ENCODE assay signal across 1 cellular context in genomic region chrX:130080791-130081367, GRCh38.
TF ChIP-seq lines count a peak whose summit lies in the region.

No MANE protein-coding gene starts in this region.

TF ChIP-seq in GM12878, 131 proteins besides CTCF, POLR2A, EP300 and RAD21:
- TF ChIP-seq POLR2AphosphoS2 (IDR thresholded peaks at IDR 0.05; ENCODE audit: low read depth, low read length) (no peak), NR2F1 (conservative IDR thresholded peaks at IDR 0.05) (no peak), ZNF207 (IDR thresholded peaks at IDR 0.05; ENCODE audit: borderline replicate concordance) (no peak), TARDBP (IDR thresholded peaks at IDR 0.05; ENCODE audit: borderline replicate concordance) (no peak), CBX5 (IDR thresholded peaks at IDR 0.05; ENCODE audit: low read depth) (no peak), ZNF687 (IDR thresholded peaks at IDR 0.05) (no peak), HDAC2 (IDR thresholded peaks at IDR 0.05) (no peak), SUZ12 (IDR thresholded peaks at IDR 0.05; ENCODE audit: unreplicated experiment) (no peak), EED (IDR thresholded peaks at IDR 0.05; ENCODE audit: low read depth) (no peak), RB1 (IDR thresholded peaks at IDR 0.05; ENCODE audit: borderline replicate concordance) (no peak), TBL1XR1 (IDR thresholded peaks at IDR 0.05; ENCODE audit: low read depth, low read length) (no peak), NR2C2 (IDR thresholded peaks at IDR 0.05; ENCODE audit: borderline replicate concordance, control insufficient read depth, insufficient read length, low read depth) (no peak), ZNF24 (IDR thresholded peaks at IDR 0.05) (no peak), IRF4 (IDR thresholded peaks at IDR 0.05; ENCODE audit: low read depth, low read length) (no peak), ZBTB33 (IDR thresholded peaks at IDR 0.05) (no peak)
- TF ChIP-seq, protein P1, sequence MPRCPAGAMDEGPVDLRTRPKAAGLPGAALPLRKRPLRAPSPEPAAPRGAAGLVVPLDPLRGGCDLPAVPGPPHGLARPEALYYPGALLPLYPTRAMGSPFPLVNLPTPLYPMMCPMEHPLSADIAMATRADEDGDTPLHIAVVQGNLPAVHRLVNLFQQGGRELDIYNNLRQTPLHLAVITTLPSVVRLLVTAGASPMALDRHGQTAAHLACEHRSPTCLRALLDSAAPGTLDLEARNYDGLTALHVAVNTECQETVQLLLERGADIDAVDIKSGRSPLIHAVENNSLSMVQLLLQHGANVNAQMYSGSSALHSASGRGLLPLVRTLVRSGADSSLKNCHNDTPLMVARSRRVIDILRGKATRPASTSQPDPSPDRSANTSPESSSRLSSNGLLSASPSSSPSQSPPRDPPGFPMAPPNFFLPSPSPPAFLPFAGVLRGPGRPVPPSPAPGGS (IDR thresholded peaks at IDR 0.05; ENCODE audit: borderline replicate concordance, insufficient read depth, low read depth, low read length, poor library complexity, severe bottlenecking): no peak
- TF ChIP-seq, protein P2, sequence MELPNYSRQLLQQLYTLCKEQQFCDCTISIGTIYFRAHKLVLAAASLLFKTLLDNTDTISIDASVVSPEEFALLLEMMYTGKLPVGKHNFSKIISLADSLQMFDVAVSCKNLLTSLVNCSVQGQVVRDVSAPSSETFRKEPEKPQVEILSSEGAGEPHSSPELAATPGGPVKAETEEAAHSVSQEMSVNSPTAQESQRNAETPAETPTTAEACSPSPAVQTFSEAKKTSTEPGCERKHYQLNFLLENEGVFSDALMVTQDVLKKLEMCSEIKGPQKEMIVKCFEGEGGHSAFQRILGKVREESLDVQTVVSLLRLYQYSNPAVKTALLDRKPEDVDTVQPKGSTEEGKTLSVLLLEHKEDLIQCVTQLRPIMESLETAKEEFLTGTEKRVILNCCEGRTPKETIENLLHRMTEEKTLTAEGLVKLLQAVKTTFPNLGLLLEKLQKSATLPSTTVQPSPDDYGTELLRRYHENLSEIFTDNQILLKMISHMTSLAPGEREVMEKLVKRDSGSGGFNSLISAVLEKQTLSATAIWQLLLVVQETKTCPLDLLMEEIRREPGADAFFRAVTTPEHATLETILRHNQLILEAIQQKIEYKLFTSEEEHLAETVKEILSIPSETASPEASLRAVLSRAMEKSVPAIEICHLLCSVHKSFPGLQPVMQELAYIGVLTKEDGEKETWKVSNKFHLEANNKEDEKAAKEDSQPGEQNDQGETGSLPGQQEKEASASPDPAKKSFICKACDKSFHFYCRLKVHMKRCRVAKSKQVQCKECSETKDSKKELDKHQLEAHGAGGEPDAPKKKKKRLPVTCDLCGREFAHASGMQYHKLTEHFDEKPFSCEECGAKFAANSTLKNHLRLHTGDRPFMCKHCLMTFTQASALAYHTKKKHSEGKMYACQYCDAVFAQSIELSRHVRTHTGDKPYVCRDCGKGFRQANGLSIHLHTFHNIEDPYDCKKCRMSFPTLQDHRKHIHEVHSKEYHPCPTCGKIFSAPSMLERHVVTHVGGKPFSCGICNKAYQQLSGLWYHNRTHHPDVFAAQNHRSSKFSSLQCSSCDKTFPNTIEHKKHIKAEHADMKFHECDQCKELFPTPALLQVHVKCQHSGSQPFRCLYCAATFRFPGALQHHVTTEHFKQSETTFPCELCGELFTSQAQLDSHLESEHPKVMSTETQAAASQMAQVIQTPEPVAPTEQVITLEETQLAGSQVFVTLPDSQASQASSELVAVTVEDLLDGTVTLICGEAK (IDR thresholded peaks at IDR 0.05; ENCODE audit: borderline replicate concordance): no peak
